ENCODE assay signal across 1 cellular context in genomic region chr2:88108796-88109195, GRCh38.
TF ChIP-seq lines count a peak whose summit lies in the region.

No MANE protein-coding gene starts in this region.

TF ChIP-seq in K562, 482 proteins besides CTCF, POLR2A, EP300 and RAD21:
- no peak for TF ChIP-seq HDAC2 (IDR thresholded peaks at IDR 0.05)
- no peak for TF ChIP-seq OTX1 (CRISPR knock-in tag; IDR thresholded peaks at IDR 0.05)
- TF ChIP-seq TFAM (CRISPR knock-in tag; conservative IDR thresholded peaks at IDR 0.05): no peak
- TF ChIP-seq, protein P1, sequence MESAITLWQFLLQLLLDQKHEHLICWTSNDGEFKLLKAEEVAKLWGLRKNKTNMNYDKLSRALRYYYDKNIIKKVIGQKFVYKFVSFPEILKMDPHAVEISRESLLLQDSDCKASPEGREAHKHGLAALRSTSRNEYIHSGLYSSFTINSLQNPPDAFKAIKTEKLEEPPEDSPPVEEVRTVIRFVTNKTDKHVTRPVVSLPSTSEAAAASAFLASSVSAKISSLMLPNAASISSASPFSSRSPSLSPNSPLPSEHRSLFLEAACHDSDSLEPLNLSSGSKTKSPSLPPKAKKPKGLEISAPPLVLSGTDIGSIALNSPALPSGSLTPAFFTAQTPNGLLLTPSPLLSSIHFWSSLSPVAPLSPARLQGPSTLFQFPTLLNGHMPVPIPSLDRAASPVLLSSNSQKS (CRISPR knock-in tag; IDR thresholded peaks at IDR 0.05): no peak
- no peak for TF ChIP-seq ZNF764 (CRISPR knock-in tag; IDR thresholded peaks at IDR 0.05; ENCODE audit: low read depth)
- TF ChIP-seq HSF4 (CRISPR knock-in tag; IDR thresholded peaks at IDR 0.05; ENCODE audit: borderline replicate concordance): no peak
- TF ChIP-seq ZNF133 (CRISPR knock-in tag; IDR thresholded peaks at IDR 0.05): no peak
- TF ChIP-seq NBN (IDR thresholded peaks at IDR 0.05; ENCODE audit: low read depth): no peak
- no peak for TF ChIP-seq ZBED1 (IDR thresholded peaks at IDR 0.05)
- TF ChIP-seq THRB (CRISPR knock-in tag; conservative IDR thresholded peaks at IDR 0.05): no peak
- TF ChIP-seq NCOR1 (IDR thresholded peaks at IDR 0.05): no peak
- TF ChIP-seq, protein P2, sequence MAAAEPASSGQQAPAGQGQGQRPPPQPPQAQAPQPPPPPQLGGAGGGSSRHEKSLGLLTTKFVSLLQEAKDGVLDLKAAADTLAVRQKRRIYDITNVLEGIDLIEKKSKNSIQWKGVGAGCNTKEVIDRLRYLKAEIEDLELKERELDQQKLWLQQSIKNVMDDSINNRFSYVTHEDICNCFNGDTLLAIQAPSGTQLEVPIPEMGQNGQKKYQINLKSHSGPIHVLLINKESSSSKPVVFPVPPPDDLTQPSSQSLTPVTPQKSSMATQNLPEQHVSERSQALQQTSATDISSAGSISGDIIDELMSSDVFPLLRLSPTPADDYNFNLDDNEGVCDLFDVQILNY (CRISPR knock-in tag; IDR thresholded peaks at IDR 0.05): no peak
- TF ChIP-seq FOXA3 (CRISPR knock-in tag; conservative IDR thresholded peaks at IDR 0.05 in 1 of 2, IDR thresholded peaks at IDR 0.05 in 1 of 2): no peak
- TF ChIP-seq MCM5 (IDR thresholded peaks at IDR 0.05; ENCODE audit: low read depth): no peak
- TF ChIP-seq SREBF1 (IDR thresholded peaks at IDR 0.05; ENCODE audit: borderline replicate concordance, low read depth, low read length): no peak
- TF ChIP-seq NR4A1 (CRISPR knock-in tag; IDR thresholded peaks at IDR 0.05): no peak
- TF ChIP-seq NR4A1 (tag; IDR thresholded peaks at IDR 0.05): no peak
- no peak for TF ChIP-seq HES1 (IDR thresholded peaks at IDR 0.05; ENCODE audit: low read depth)
- no peak for TF ChIP-seq NR2C1 (IDR thresholded peaks at IDR 0.05)
- no peak for TF ChIP-seq NR2C1 (tag; IDR thresholded peaks at IDR 0.05)
- no peak for TF ChIP-seq TCF3 (CRISPR knock-in tag; IDR thresholded peaks at IDR 0.05)
- no peak for TF ChIP-seq CCAR2 (IDR thresholded peaks at IDR 0.05; ENCODE audit: low read depth, low read length)
